ENCODE assay signal across 9 cellular contexts in genomic region chr3:193970773-193971206, GRCh38.
DNase-seq lines count a peak whose midpoint lies in the region; ATAC-seq, FAIRE-seq and TF ChIP-seq lines count a peak whose summit lies in the region.
"Had no signal": no experiment of that assay in that cellular context is flagged by ENCODE, and none has a peak within 500 bp of the region (broad histone marks: within the 10 kb centered on the region; RNA-seq: fewer than 3 reads in every experiment).

No MANE protein-coding gene starts in this region.

- DNase-seq in A549 (ENCODE audit: low read depth in 1 of 2, low spot score in 1 of 2) (no peak), H7 (no peak), cerebellar nuclear complex (lab: John Stamatoyannopoulos, UW) (no peak)
- DNase-seq: stimulated activated CD4-positive, alpha-beta T cell treated with anti-CD3 and anti-CD28 coated beads, Interleukin-12 subunit alpha, Interleukin-12 subunit beta, amount 100 ng/mL, for 4 hours had no signal

- H3K4me3 ChIP-seq in A549 (no peak overlapping the region), duodenal mucosa (ENCODE audit: low read depth in 1 of 2, low read length in 2 of 2) (peak overlapping the region; percentile 25 to 31), H7 (ENCODE audit: insufficient read depth, low read depth, low read length) (no peak overlapping the region)

- no peak for TF ChIP-seq EP300 in A549 (IDR thresholded peaks at IDR 0.05)

- no peak for TF ChIP-seq POLR2A in A549 (IDR thresholded peaks at IDR 0.05; ENCODE audit: low read length)

- no peak for TF ChIP-seq CTCF in A549 (IDR thresholded peaks at IDR 0.05)

- CTCF ChIA-PET in A549 (lab: Yijun Ruan, JAX), result interaction anchor here (1.1 to 2.2 kb wide), 5 partner anchors 10 to 31 kb away, joined by 3 to 8 read pairs (median 4); no protein-coding TSS in a partner anchor

- WGBS in A549 (ENCODE audit: missing lambda C conversion rate), result 71% methylated on average over 3 of the region's 3 CpGs

- no peak for FAIRE-seq in A549 (lab: Jason Lieb, UNC)

- H3K36me3 ChIP-seq in duodenal mucosa (ENCODE audit: control insufficient read depth in 1 of 2, insufficient read depth in 2 of 2, low read length in 2 of 2) (no peaks in the 10 kb centered on the region), H7 (replicated peaks; ENCODE audit: control insufficient read depth, insufficient read depth, low read length) (no peaks in the 10 kb centered on the region)

- H3K4me1 ChIP-seq in A549, result peaks cover 31% of the 10 kb centered on the region
- H3K4me1 ChIP-seq in duodenal mucosa (ENCODE audit: control insufficient read depth in 1 of 2, insufficient read depth in 2 of 2, low read length in 2 of 2), result peaks cover 23 to 31% of the 10 kb centered on the region in 2 donors

- H3K9ac ChIP-seq in duodenal mucosa (ENCODE audit: low read depth in 1 of 2, low read length in 2 of 2), result no peak overlapping the region

- H3K9me3 ChIP-seq in A549 (no peaks in the 10 kb centered on the region), duodenal mucosa (ENCODE audit: control insufficient read depth in 1 of 2, low read length in 2 of 2) (no peaks in the 10 kb centered on the region)

- POLR2A ChIA-PET in A549 (lab: Yijun Ruan, JAX), result no interaction called here

- H3K27ac ChIP-seq in A549, result no peak overlapping the region
- H3K27ac ChIP-seq in duodenal mucosa (ENCODE audit: low read depth, low read length), result no peak overlapping the region

- ATAC-seq in A549, result no peak
- ATAC-seq in GM19395 (IDR thresholded peaks at IDR 0.05; ENCODE audit: unreplicated experiment), result peak; percentile 64
- peak; percentile 12 for ATAC-seq in HG03520 (IDR thresholded peaks at IDR 0.05; ENCODE audit: unreplicated experiment)
- ATAC-seq in GM18520 (IDR thresholded peaks at IDR 0.05; ENCODE audit: unreplicated experiment), result no peak
- no peak for ATAC-seq in HG03439 (IDR thresholded peaks at IDR 0.05; ENCODE audit: unreplicated experiment)

- H3K4me2 ChIP-seq in A549, result 0 out of 3 replicates have a peak overlapping the region, but pooled peaks have one; percentile 16

- no peak for TF ChIP-seq RAD21 in A549 (conservative IDR thresholded peaks at IDR 0.05 in 1 of 2, IDR thresholded peaks at IDR 0.05 in 1 of 2)

- H3K27me3 ChIP-seq in duodenal mucosa (ENCODE audit: control insufficient read depth in 1 of 2, insufficient read depth in 2 of 2, low read length in 2 of 2) (no peaks in the 10 kb centered on the region), H7 (ENCODE audit: control insufficient read depth, insufficient read depth, low read length) (peaks cover 2% of the 10 kb centered on the region)

TF ChIP-seq in A549, 52 proteins besides CTCF, POLR2A, EP300 and RAD21:
- no peak for TF ChIP-seq EHMT2 (IDR thresholded peaks at IDR 0.05; ENCODE audit: low read depth)
- TF ChIP-seq MAFK (IDR thresholded peaks at IDR 0.05; ENCODE audit: partially characterized antibody), result no peak
- TF ChIP-seq NR3C1 (IDR thresholded peaks at IDR 0.05), result no peak
- TF ChIP-seq, protein P1, sequence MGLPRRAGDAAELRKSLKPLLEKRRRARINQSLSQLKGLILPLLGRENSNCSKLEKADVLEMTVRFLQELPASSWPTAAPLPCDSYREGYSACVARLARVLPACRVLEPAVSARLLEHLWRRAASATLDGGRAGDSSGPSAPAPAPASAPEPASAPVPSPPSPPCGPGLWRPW (IDR thresholded peaks at IDR 0.05), result no peak
- no peak for TF ChIP-seq BCL3 (IDR thresholded peaks at IDR 0.05)
- TF ChIP-seq SREBF2 (IDR thresholded peaks at IDR 0.05), result no peak
- TF ChIP-seq CHD2 (IDR thresholded peaks at IDR 0.05; ENCODE audit: low read length, partially characterized antibody), result no peak
- TF ChIP-seq, protein P2, sequence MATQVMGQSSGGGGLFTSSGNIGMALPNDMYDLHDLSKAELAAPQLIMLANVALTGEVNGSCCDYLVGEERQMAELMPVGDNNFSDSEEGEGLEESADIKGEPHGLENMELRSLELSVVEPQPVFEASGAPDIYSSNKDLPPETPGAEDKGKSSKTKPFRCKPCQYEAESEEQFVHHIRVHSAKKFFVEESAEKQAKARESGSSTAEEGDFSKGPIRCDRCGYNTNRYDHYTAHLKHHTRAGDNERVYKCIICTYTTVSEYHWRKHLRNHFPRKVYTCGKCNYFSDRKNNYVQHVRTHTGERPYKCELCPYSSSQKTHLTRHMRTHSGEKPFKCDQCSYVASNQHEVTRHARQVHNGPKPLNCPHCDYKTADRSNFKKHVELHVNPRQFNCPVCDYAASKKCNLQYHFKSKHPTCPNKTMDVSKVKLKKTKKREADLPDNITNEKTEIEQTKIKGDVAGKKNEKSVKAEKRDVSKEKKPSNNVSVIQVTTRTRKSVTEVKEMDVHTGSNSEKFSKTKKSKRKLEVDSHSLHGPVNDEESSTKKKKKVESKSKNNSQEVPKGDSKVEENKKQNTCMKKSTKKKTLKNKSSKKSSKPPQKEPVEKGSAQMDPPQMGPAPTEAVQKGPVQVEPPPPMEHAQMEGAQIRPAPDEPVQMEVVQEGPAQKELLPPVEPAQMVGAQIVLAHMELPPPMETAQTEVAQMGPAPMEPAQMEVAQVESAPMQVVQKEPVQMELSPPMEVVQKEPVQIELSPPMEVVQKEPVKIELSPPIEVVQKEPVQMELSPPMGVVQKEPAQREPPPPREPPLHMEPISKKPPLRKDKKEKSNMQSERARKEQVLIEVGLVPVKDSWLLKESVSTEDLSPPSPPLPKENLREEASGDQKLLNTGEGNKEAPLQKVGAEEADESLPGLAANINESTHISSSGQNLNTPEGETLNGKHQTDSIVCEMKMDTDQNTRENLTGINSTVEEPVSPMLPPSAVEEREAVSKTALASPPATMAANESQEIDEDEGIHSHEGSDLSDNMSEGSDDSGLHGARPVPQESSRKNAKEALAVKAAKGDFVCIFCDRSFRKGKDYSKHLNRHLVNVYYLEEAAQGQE (IDR thresholded peaks at IDR 0.05), result no peak
- no peak for TF ChIP-seq FOXS1 (CRISPR knock-in tag; IDR thresholded peaks at IDR 0.05)
- TF ChIP-seq, protein P3, sequence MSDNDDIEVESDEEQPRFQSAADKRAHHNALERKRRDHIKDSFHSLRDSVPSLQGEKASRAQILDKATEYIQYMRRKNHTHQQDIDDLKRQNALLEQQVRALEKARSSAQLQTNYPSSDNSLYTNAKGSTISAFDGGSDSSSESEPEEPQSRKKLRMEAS (IDR thresholded peaks at IDR 0.05), result no peak
- TF ChIP-seq TP53 (CRISPR knock-in tag; IDR thresholded peaks at IDR 0.05), result no peak
- TF ChIP-seq FOSL2 (IDR thresholded peaks at IDR 0.05), result no peak
- no peak for TF ChIP-seq FOSL2 (CRISPR knock-in tag; IDR thresholded peaks at IDR 0.05)

Comparison
In these comparisons a context has a peak if more than half of its experiments do, and no peak if none do; other contexts are left out.
1. ATAC-seq: peak in GM19395 (single experiment) and HG03520 (single experiment); none in A549 (0 of 2), GM18520 (single experiment) and HG03439 (single experiment).
2. H3K4me3 ChIP-seq: peak in duodenal mucosa (2 of 2); none in A549 (single experiment) and H7 (single experiment).